ENCODE assay signal across 8 cellular contexts in the genomic region with DNA sequence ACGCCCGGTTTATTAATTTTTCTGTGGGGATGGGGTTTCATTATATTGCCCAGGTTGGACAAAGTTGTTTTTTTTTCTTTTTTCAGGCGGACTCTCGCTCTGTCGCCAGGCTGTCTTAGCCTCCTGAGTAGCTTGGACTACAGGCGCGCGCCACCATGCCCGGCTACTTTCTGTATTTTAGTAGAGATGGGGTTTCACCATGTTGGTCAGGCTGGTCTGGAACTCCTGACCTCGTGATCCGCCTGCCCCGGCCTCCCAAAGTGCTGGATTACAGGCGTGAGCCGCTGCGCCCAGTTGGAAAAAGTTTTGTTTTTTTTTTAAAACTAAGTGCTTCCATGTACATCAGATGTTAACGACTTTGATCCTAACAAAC. TPM values are rescaled to one million over a fixed set of nuclear protein-coding genes. Genes with fewer than 3 reads are reported as not detected.
DNase-seq lines count a peak whose midpoint lies in the region; ATAC-seq, FAIRE-seq and TF ChIP-seq lines count a peak whose summit lies in the region.

No MANE protein-coding gene starts in this region.

- H3K27ac ChIP-seq in right lobe of liver, result peak overlapping the region in 2 of 3 donors; percentile 94 to 95
- H3K27ac ChIP-seq in thyroid gland, result peak overlapping the region in 2 of 3 donors; percentile 89

- intact Hi-C loops in activated CD4-positive, alpha-beta T cell treated with anti-CD3 and anti-CD28 coated beads, Interleukin-2, amount 10 ng/mL, durations not matched to agents 24 days and 14 days (cut with micrococcal nuclease), result loop anchor here (1.0 kb wide), 2 partner anchors 28 to 52 kb away; a partner anchor contains a TSS
- intact Hi-C loops in right lobe of liver (cut with DNase I) (no loop called here), thyroid gland (cut with DNase I) (no loop called here)

- 52% methylated on average over 13 of the region's 16 CpGs for WGBS in right lobe of liver (ENCODE audit: insufficient coverage, low coverage, low lambda C conversion rate, missing lambda C conversion rate)
- WGBS in thyroid gland, 2 donors, result 52% methylated on average over 16 of the region's 16 CpGs

- H3K27me3 ChIP-seq in right lobe of liver (no peaks in the 10 kb centered on the region), thyroid gland (no peaks in the 10 kb centered on the region)

- H3K4me3 ChIP-seq in astrocyte of the spinal cord (ENCODE audit: low read depth, low read length) (peak overlapping the region; percentile 99), right lobe of liver (peak overlapping the region; percentile 86 to 100 (median 87)), thyroid gland (replicated peaks in 1 of 3) (peak overlapping the region; percentile 44 to 92 (median 84))

- H3K9me3 ChIP-seq in right lobe of liver (no peaks in the 10 kb centered on the region), thyroid gland (no peaks in the 10 kb centered on the region)

- FAIRE-seq in frontal cortex (lab: Jason Lieb, UNC), result no peak

- peaks cover 42% of the 10 kb centered on the region for H3K36me3 Mint-ChIP-seq in activated CD4-positive, alpha-beta T cell treated with anti-CD3 and anti-CD28 coated beads, Interleukin-2, amount 10 ng/mL, durations not matched to agents 24 days and 14 days (ENCODE audit: low read depth)

- H3K4me1 ChIP-seq in right lobe of liver (peaks cover 3 to 22% (median 9%) of the 10 kb centered on the region in 4 donors), thyroid gland (peaks cover 20 to 26% of the 10 kb centered on the region in 2 donors)

- no peak for TF ChIP-seq CTCF in astrocyte of the spinal cord (IDR thresholded peaks at IDR 0.05; ENCODE audit: low read depth, low read length)
- no peak for TF ChIP-seq CTCF in right lobe of liver (IDR thresholded peaks at IDR 0.05)
- TF ChIP-seq CTCF in thyroid gland (IDR thresholded peaks at IDR 0.05), result no peak

- DNase-seq in activated CD4-positive, alpha-beta T cell treated with anti-CD3 and anti-CD28 coated beads, Interleukin-2, amount 10 ng/mL, durations not matched to agents 24 days and 14 days, result no peak
- no peak for DNase-seq in activated CD4-positive, alpha-beta T cell treated with anti-CD3 and anti-CD28 coated beads for 48 hours
- DNase-seq in astrocyte of the spinal cord (ENCODE audit: low read depth, low spot score) (no peak), right lobe of liver (peak in 1 of 3 donors; percentile 30), thyroid gland (no peak), DMS153 treated with DMSO at 0.1 percent for 48 hours (lab: John Stamatoyannopoulos, UW; ENCODE audit: unreplicated experiment) (no peak), frontal cortex (ENCODE audit: low spot score in 2 of 2) (no peak)

- peaks cover 0 to 21% (median 3%) of the 10 kb centered on the region in 4 donors for H3K36me3 ChIP-seq in right lobe of liver
- peaks cover 13 to 19% of the 10 kb centered on the region in 2 donors for H3K36me3 ChIP-seq in thyroid gland

- peak overlapping the region; percentile 99 for H3K27ac Mint-ChIP-seq in activated CD4-positive, alpha-beta T cell treated with anti-CD3 and anti-CD28 coated beads, Interleukin-2, amount 10 ng/mL, durations not matched to agents 24 days and 14 days

- TF ChIP-seq POLR2A in right lobe of liver (IDR thresholded peaks at IDR 0.05) (no peak), thyroid gland (IDR thresholded peaks at IDR 0.05) (no peak)

- no peaks in the 10 kb centered on the region for H3K27me3 Mint-ChIP-seq in activated CD4-positive, alpha-beta T cell treated with anti-CD3 and anti-CD28 coated beads, Interleukin-2, amount 10 ng/mL, durations not matched to agents 24 days and 14 days

- no peak for ATAC-seq in right lobe of liver
- ATAC-seq in HG03521 (IDR thresholded peaks at IDR 0.05; ENCODE audit: unreplicated experiment), result no peak

- H3K4me3 Mint-ChIP-seq in activated CD4-positive, alpha-beta T cell treated with anti-CD3 and anti-CD28 coated beads, Interleukin-2, amount 10 ng/mL, durations not matched to agents 24 days and 14 days, result peak overlapping the region; percentile 97

- in situ Hi-C loops in astrocyte of the spinal cord (cut with HindIII; ENCODE audit: low sequenced_read_pairs), result no loop called here

- peaks cover 21% of the 10 kb centered on the region for H3K4me1 Mint-ChIP-seq in activated CD4-positive, alpha-beta T cell treated with anti-CD3 and anti-CD28 coated beads, Interleukin-2, amount 10 ng/mL, durations not matched to agents 24 days and 14 days

- H3K9me3 Mint-ChIP-seq in activated CD4-positive, alpha-beta T cell treated with anti-CD3 and anti-CD28 coated beads, Interleukin-2, amount 10 ng/mL, durations not matched to agents 24 days and 14 days, result peaks cover 6% of the 10 kb centered on the region

RNA-seq across cellular contexts. Expression of a gene that starts 0.5 kb away (rescaled TPM):
- total RNA-seq in activated CD4-positive, alpha-beta T cell treated with anti-CD3 and anti-CD28 coated beads, Interleukin-2, amount 10 ng/mL, durations not matched to agents 24 days and 14 days, result 38.1 and 38.7 TPM in 2 replicates
- 10 to 100 TPM in 2 of 6 experiments, 1 to 10 TPM in 4; 6.6 to 12.3 (median 9.4) TPM for total RNA-seq in right lobe of liver
- total RNA-seq in thyroid gland, result 10 to 100 TPM; 39.5 to 61.4 (median 46.1) TPM
- 43.2 TPM for total RNA-seq in frontal cortex

RNA-seq across cellular contexts. Expression of a gene that starts 3.8 kb away (rescaled TPM):
- 7.2 TPM in 2 replicates for total RNA-seq in activated CD4-positive, alpha-beta T cell treated with anti-CD3 and anti-CD28 coated beads, Interleukin-2, amount 10 ng/mL, durations not matched to agents 24 days and 14 days
- total RNA-seq in right lobe of liver, result 1 to 10 TPM; 2.7 to 4.4 (median 3.1) TPM
- total RNA-seq in thyroid gland, result 10 to 100 TPM in 2 of 4 donors, 1 to 10 TPM in 2; 8.7 to 14.1 (median 9.7) TPM
- 20.4 TPM for total RNA-seq in frontal cortex

RNA-seq across cellular contexts. Expression of a gene that starts 27.9 kb away (rescaled TPM):
- 22.6 and 23.6 TPM in 2 replicates for total RNA-seq in activated CD4-positive, alpha-beta T cell treated with anti-CD3 and anti-CD28 coated beads, Interleukin-2, amount 10 ng/mL, durations not matched to agents 24 days and 14 days
- 1 to 10 TPM; 2.8 to 5.6 (median 4.0) TPM for total RNA-seq in right lobe of liver
- 10 to 100 TPM in 3 of 4 donors, 1 to 10 TPM in 1; 9.8 to 14.5 (median 11.4) TPM for total RNA-seq in thyroid gland
- 20.8 TPM for total RNA-seq in frontal cortex

RNA-seq across cellular contexts. Expression of a gene that starts 34.7 kb away (rescaled TPM):
- 380 and 393 TPM in 2 replicates for total RNA-seq in activated CD4-positive, alpha-beta T cell treated with anti-CD3 and anti-CD28 coated beads, Interleukin-2, amount 10 ng/mL, durations not matched to agents 24 days and 14 days
- total RNA-seq in right lobe of liver, result 1,000 to 10,000 TPM in 2 of 6 experiments, 100 to 1,000 TPM in 4; 134 to 1,633 (median 145) TPM
- 1,000 to 10,000 TPM in 1 of 4 donors, 100 to 1,000 TPM in 3; 160 to 1,370 (median 678) TPM for total RNA-seq in thyroid gland
- total RNA-seq in frontal cortex, result 350 TPM

RNA-seq across cellular contexts. Expression of a gene that starts 51.3 kb away (rescaled TPM):
- 4.7 and 5.8 TPM in 2 replicates for total RNA-seq in activated CD4-positive, alpha-beta T cell treated with anti-CD3 and anti-CD28 coated beads, Interleukin-2, amount 10 ng/mL, durations not matched to agents 24 days and 14 days
- total RNA-seq in right lobe of liver (1 to 10 TPM; 1.4 to 3.4 (median 2.3) TPM), thyroid gland (10 to 100 TPM in 1 of 4 donors, 1 to 10 TPM in 3; 4.4 to 10.6 (median 7.4) TPM), frontal cortex (19.6 TPM)
